ENCODE assay signal across 8 cellular contexts in the genomic region with DNA sequence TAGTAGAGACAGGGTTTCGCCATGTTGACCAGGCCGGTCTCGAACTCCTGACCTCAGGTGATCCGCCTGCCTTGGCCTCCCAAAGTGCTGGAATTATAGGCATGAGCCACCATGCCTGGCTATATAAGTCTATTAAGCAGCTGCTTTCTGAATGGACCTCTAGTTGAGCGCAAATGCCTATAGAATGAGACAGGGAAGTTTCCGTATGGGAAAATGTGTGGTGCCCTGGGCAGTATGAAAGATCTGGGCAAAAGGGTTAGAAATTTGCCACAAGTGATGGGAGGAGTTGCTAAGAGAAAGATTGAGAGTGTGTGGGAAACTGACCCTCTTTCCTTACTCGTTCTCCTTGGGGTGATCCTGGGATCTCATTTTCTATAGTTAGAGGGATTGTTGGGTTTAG. TPM values are rescaled to one million over a fixed set of nuclear protein-coding genes. Genes with fewer than 3 reads are reported as not detected.
"Had no signal": no experiment of that assay in that cellular context is flagged by ENCODE, and none has a peak within 500 bp of the region (broad histone marks: within the 10 kb centered on the region; RNA-seq: fewer than 3 reads in every experiment).

No MANE protein-coding gene starts in this region.

- H2AFZ ChIP-seq: GM23248, GM23338 had no signal

- H3K9me3 ChIP-seq: HAP-1 had no signal

- H3K9ac ChIP-seq: GM23248 had no signal

- H3K4me1 ChIP-seq: HAP-1 had no signal

- H3K4me2 ChIP-seq: GM23338 had no signal

- H3K27ac ChIP-seq: GM23248 had no signal

- DNase-seq: GM23248, GOT3, H7, H9, HCEC 1CT, HFFc6 had no signal

- H3K36me3 ChIP-seq: HAP-1 had no signal

- H3K4me3 ChIP-seq: GM23248, GM23338, HAP-1 had no signal

RNA-seq across cellular contexts. Expression of gene SLC6A2, which starts 26.3 kb away (rescaled TPM):
- polyA plus RNA-seq: GM23248 had no signal
